22 cellular contexts compared by ENCODE assay signal in genomic region chr22:24566899-24567511, GRCh38. TPM values are rescaled to one million over a fixed set of nuclear protein-coding genes. Genes with fewer than 3 reads are reported as not detected.
DNase-seq lines count a peak whose midpoint lies in the region; ATAC-seq and TF ChIP-seq lines count a peak whose summit lies in the region.
"Had no signal": no experiment of that assay in that cellular context is flagged by ENCODE, and none has a peak within 500 bp of the region (broad histone marks: within the 10 kb centered on the region; RNA-seq: fewer than 3 reads in every experiment).

No MANE protein-coding gene starts in this region.

- peaks cover 38 to 75% of the 10 kb centered on the region in 2 experiments for H3K79me1 ChIP-seq in IMR-90 (ENCODE audit: low read depth in 1 of 2, low read length in 2 of 2)

- H2BK15ac ChIP-seq in IMR-90 (ENCODE audit: low read depth, low read length): no peak overlapping the region

- H2BK120ac ChIP-seq in IMR-90 (ENCODE audit: low read depth, low read length): no peak overlapping the region

- no peak overlapping the region for H4K5ac ChIP-seq in IMR-90 (ENCODE audit: low read depth, low read length)

- peaks cover 58% of the 10 kb centered on the region for H4K20me1 ChIP-seq in IMR-90 (ENCODE audit: insufficient read depth, low read length)

- H3K4me3 Mint-ChIP-seq in activated naive CD8-positive, alpha-beta T cell treated with anti-CD3 and anti-CD28 coated beads, Interleukin-2, amount 10 ng/mL, durations not matched to agents 7 days and 5 days: no peak overlapping the region
- H3K4me3 Mint-ChIP-seq in activated naive CD8-positive, alpha-beta T cell treated with anti-CD3 and anti-CD28 coated beads for 36 hours: no peak overlapping the region
- no peak overlapping the region for H3K4me3 Mint-ChIP-seq in glutamatergic neuron (ENCODE audit: unreplicated experiment)
- no peak overlapping the region for H3K4me3 Mint-ChIP-seq in stimulated activated naive CD8-positive, alpha-beta T cell treated with anti-CD3 and anti-CD28 coated beads, Interleukin-15, amount 100 ng/mL, for 72 hours
- H3K4me3 Mint-ChIP-seq: activated naive CD4-positive, alpha-beta T cell treated with anti-CD3 and anti-CD28 coated beads, Interleukin-2, amount 10 ng/mL, durations not matched to agents 7 days and 5 days; memory B cell; naive thymus-derived CD4-positive, alpha-beta T cell had no signal

- H3K4me1 Mint-ChIP-seq in activated naive CD8-positive, alpha-beta T cell treated with anti-CD3 and anti-CD28 coated beads, Interleukin-2, amount 10 ng/mL, durations not matched to agents 7 days and 5 days: peaks cover 9% of the 10 kb centered on the region
- H3K4me1 Mint-ChIP-seq in activated naive CD8-positive, alpha-beta T cell treated with anti-CD3 and anti-CD28 coated beads for 36 hours: peaks cover 20% of the 10 kb centered on the region
- H3K4me1 Mint-ChIP-seq in glutamatergic neuron (ENCODE audit: low read depth, unreplicated experiment): peaks cover 4% of the 10 kb centered on the region
- peaks cover 43% of the 10 kb centered on the region for H3K4me1 Mint-ChIP-seq in stimulated activated naive CD8-positive, alpha-beta T cell treated with anti-CD3 and anti-CD28 coated beads, Interleukin-15, amount 100 ng/mL, for 72 hours

- no peak overlapping the region for H4K8ac ChIP-seq in IMR-90 (ENCODE audit: low read depth in 2 of 2, low read length in 2 of 2)

- WGBS in IMR-90 (ENCODE audit: extremely low coverage in 2 of 2, insufficient read length in 1 of 2), 2 experiments: 78% methylated on average over 7 of the region's 8 CpGs; no CpG with 5 or more reads in 1 of the 2 experiments

- no peak overlapping the region for H2AFZ ChIP-seq in IMR-90 (replicated peaks; ENCODE audit: low read length, poor library complexity)

- TF ChIP-seq CTCF in IMR-90 (conservative IDR thresholded peaks at IDR 0.05; ENCODE audit: low read depth, low read length) (no peak), glutamatergic neuron (IDR thresholded peaks at IDR 0.05; ENCODE audit: partially characterized antibody, unreplicated experiment) (no peak)

- peak overlapping the region; percentile 30 for H3K27ac Mint-ChIP-seq in activated naive CD8-positive, alpha-beta T cell treated with anti-CD3 and anti-CD28 coated beads, Interleukin-2, amount 10 ng/mL, durations not matched to agents 7 days and 5 days
- no peak overlapping the region for H3K27ac Mint-ChIP-seq in activated naive CD8-positive, alpha-beta T cell treated with anti-CD3 and anti-CD28 coated beads for 36 hours
- peak overlapping the region; percentile 38 for H3K27ac Mint-ChIP-seq in glutamatergic neuron (ENCODE audit: unreplicated experiment)
- peak overlapping the region; percentile 83 to 92 for H3K27ac Mint-ChIP-seq in stimulated activated naive CD8-positive, alpha-beta T cell treated with anti-CD3 and anti-CD28 coated beads, Interleukin-15, amount 100 ng/mL, for 72 hours
- H3K27ac Mint-ChIP-seq: activated naive CD4-positive, alpha-beta T cell treated with anti-CD3 and anti-CD28 coated beads, Interleukin-2, amount 10 ng/mL, durations not matched to agents 7 days and 5 days had no signal

- dilution Hi-C loops in IMR-90 (cut with HindIII; ENCODE audit: low sequenced_read_pairs, unreplicated experiment): no loop called here

- no peaks in the 10 kb centered on the region for H3K27me3 Mint-ChIP-seq in activated naive CD8-positive, alpha-beta T cell treated with anti-CD3 and anti-CD28 coated beads, Interleukin-2, amount 10 ng/mL, durations not matched to agents 7 days and 5 days
- H3K27me3 Mint-ChIP-seq in activated naive CD8-positive, alpha-beta T cell treated with anti-CD3 and anti-CD28 coated beads for 36 hours: no peaks in the 10 kb centered on the region
- no peaks in the 10 kb centered on the region for H3K27me3 Mint-ChIP-seq in glutamatergic neuron (ENCODE audit: unreplicated experiment)
- no peaks in the 10 kb centered on the region for H3K27me3 Mint-ChIP-seq in stimulated activated naive CD8-positive, alpha-beta T cell treated with anti-CD3 and anti-CD28 coated beads, Interleukin-15, amount 100 ng/mL, for 72 hours
- H3K27me3 Mint-ChIP-seq: activated naive CD4-positive, alpha-beta T cell treated with anti-CD3 and anti-CD28 coated beads, Interleukin-2, amount 10 ng/mL, durations not matched to agents 7 days and 5 days; memory B cell; naive thymus-derived CD4-positive, alpha-beta T cell had no signal

- H2BK20ac ChIP-seq in IMR-90 (ENCODE audit: low read depth, low read length): no peak overlapping the region

- intact Hi-C loops in IMR-90 (cut with micrococcal nuclease): no loop called here

- H4K91ac ChIP-seq in IMR-90 (ENCODE audit: insufficient read depth, low read depth, low read length): no peak overlapping the region

- no peak overlapping the region for H3K18ac ChIP-seq in IMR-90 (ENCODE audit: low read depth, low read length)

- no peak overlapping the region for H2AK9ac ChIP-seq in IMR-90 (replicated peaks; ENCODE audit: low read depth, low read length, poor library complexity)

- POLR2A ChIA-PET in activated naive CD8-positive, alpha-beta T cell treated with anti-CD3 and anti-CD28 coated beads, Interleukin-2, amount 10 ng/mL, durations not matched to agents 7 days and 5 days (lab: Charles Lee): interaction anchor here (0.5 to 2.6 kb wide), 2 partner anchors 11 to 548 kb away, joined by 3 to 10 read pairs; partner anchors contain the start of genes GUCD1 and SNRPD3
- POLR2A ChIA-PET in IMR-90 (lab: Charles Lee; ENCODE audit: unreplicated experiment): interaction anchor here (0.8 kb wide), 1 partner anchor 12 kb away, joined by 4 read pairs; the partner anchor contains the start of gene GUCD1

- BruUV-seq in IMR-90 (replicated peaks; lab: Mats Ljungman, UMichigan): no TSS peak

- H2BK5ac ChIP-seq in IMR-90 (ENCODE audit: low read depth, low read length, poor library complexity, severe bottlenecking): no peak overlapping the region

- CTCF ChIA-PET in IMR-90 (lab: Yijun Ruan, JAX): no interaction called here

- H3K4me2 ChIP-seq in IMR-90 (ENCODE audit: low read depth, low read length): no peak overlapping the region

- H3K36me3 ChIP-seq in IMR-90 (ENCODE audit: control insufficient read depth, insufficient read depth, low read length): peaks cover 35% of the 10 kb centered on the region
- H3K36me3 ChIP-seq: uterus had no signal

- TF ChIP-seq POLR2A in IMR-90 (IDR thresholded peaks at IDR 0.05; ENCODE audit: low read depth, low read length): no peak

- peaks cover 14% of the 10 kb centered on the region; the same call in 1 of the 2 replicates for H3K9me1 ChIP-seq in IMR-90 (ENCODE audit: insufficient read depth, low read length)

- H3K27me3 ChIP-seq in IMR-90 (ENCODE audit: control insufficient read depth, insufficient read depth, low read length): no peaks in the 10 kb centered on the region
- H3K27me3 ChIP-seq: brain microvascular endothelial cell, dorsolateral prefrontal cortex, uterus had no signal

- H3K9ac ChIP-seq in IMR-90 (ENCODE audit: low read depth, low read length): no peak overlapping the region

- H3K23ac ChIP-seq in IMR-90 (ENCODE audit: low read depth, low read length): no peak overlapping the region

- no peak overlapping the region for H2AK5ac ChIP-seq in IMR-90 (ENCODE audit: low read depth, low read length)

- no peak overlapping the region for H3K4ac ChIP-seq in IMR-90 (ENCODE audit: low read depth, low read length)

- in situ Hi-C loops in IMR-90 (cut with MboI; ENCODE audit: low sequenced_read_pairs): no loop called here

- no peaks in the 10 kb centered on the region; the same call in 1 of the 2 replicates for H3K4me1 ChIP-seq in IMR-90 (ENCODE audit: control insufficient read depth, insufficient read depth, low read length)

- TF ChIP-seq RAD21 in IMR-90 (IDR thresholded peaks at IDR 0.05; ENCODE audit: low read length): no peak

- no peak for ATAC-seq in activated naive CD8-positive, alpha-beta T cell treated with anti-CD3 and anti-CD28 coated beads, Interleukin-2, amount 10 ng/mL, durations not matched to agents 7 days and 5 days (ENCODE audit: low read depth)
- ATAC-seq in IMR-90 (ENCODE audit: low read depth): peak; percentile 25; the same call in 1 of the 2 replicates
- no peak for ATAC-seq in stimulated activated naive CD8-positive, alpha-beta T cell treated with anti-CD3 and anti-CD28 coated beads, Interleukin-15, amount 100 ng/mL, for 72 hours
- ATAC-seq in HG03432 (IDR thresholded peaks at IDR 0.05; ENCODE audit: unreplicated experiment): no peak
- no peak for ATAC-seq in HG02763 (IDR thresholded peaks at IDR 0.05; ENCODE audit: unreplicated experiment)
- ATAC-seq: HCT116; naive thymus-derived CD4-positive, alpha-beta T cell; PC-3 had no signal

- DNase-seq in activated naive CD8-positive, alpha-beta T cell treated with anti-CD3 and anti-CD28 coated beads, Interleukin-2, amount 10 ng/mL, durations not matched to agents 7 days and 5 days: no peak
- DNase-seq in activated naive CD8-positive, alpha-beta T cell treated with anti-CD3 and anti-CD28 coated beads for 36 hours: no peak
- DNase-seq in IMR-90 (no peak), glutamatergic neuron (no peak), SHP77 treated with DMSO at 0.1 percent for 48 hours (lab: John Stamatoyannopoulos, UW) (no peak)
- no peak for DNase-seq in stimulated activated naive CD8-positive, alpha-beta T cell treated with anti-CD3 and anti-CD28 coated beads, Interleukin-15, amount 100 ng/mL, for 72 hours
- DNase-seq: activated CD4-positive, CD25-positive, alpha-beta regulatory T cell treated with anti-CD3 and anti-CD28 coated beads, Interleukin-2, amount 50 U/mL, for 72 hours; activated naive CD4-positive, alpha-beta T cell treated with anti-CD3 and anti-CD28 coated beads, Interleukin-2, amount 10 ng/mL, durations not matched to agents 7 days and 5 days; brain microvascular endothelial cell; EL; MM.1S; naive thymus-derived CD4-positive, alpha-beta T cell; NCI-H1694; NCI-H526; PC-3; retina; uterus had no signal

- H3K9me3 Mint-ChIP-seq in activated naive CD8-positive, alpha-beta T cell treated with anti-CD3 and anti-CD28 coated beads, Interleukin-2, amount 10 ng/mL, durations not matched to agents 7 days and 5 days: no peaks in the 10 kb centered on the region
- H3K9me3 Mint-ChIP-seq in activated naive CD8-positive, alpha-beta T cell treated with anti-CD3 and anti-CD28 coated beads for 36 hours: no peaks in the 10 kb centered on the region
- H3K9me3 Mint-ChIP-seq in glutamatergic neuron (ENCODE audit: unreplicated experiment): no peaks in the 10 kb centered on the region
- no peaks in the 10 kb centered on the region for H3K9me3 Mint-ChIP-seq in stimulated activated naive CD8-positive, alpha-beta T cell treated with anti-CD3 and anti-CD28 coated beads, Interleukin-15, amount 100 ng/mL, for 72 hours
- H3K9me3 Mint-ChIP-seq: activated naive CD4-positive, alpha-beta T cell treated with anti-CD3 and anti-CD28 coated beads, Interleukin-2, amount 10 ng/mL, durations not matched to agents 7 days and 5 days; memory B cell; naive thymus-derived CD4-positive, alpha-beta T cell had no signal

- no peak overlapping the region for H3K27ac ChIP-seq in IMR-90 (ENCODE audit: insufficient read depth, low read length)
- H3K27ac ChIP-seq: brain microvascular endothelial cell, dorsolateral prefrontal cortex, uterus had no signal

- no peak overlapping the region for H3K4me3 ChIP-seq in IMR-90 (ENCODE audit: insufficient read depth, low read depth, low read length)
- H3K4me3 ChIP-seq: dorsolateral prefrontal cortex, uterus had no signal

- H3K14ac ChIP-seq in IMR-90 (replicated peaks; ENCODE audit: low read depth, low read length): no peak overlapping the region

- peaks cover 13% of the 10 kb centered on the region for H3K36me3 Mint-ChIP-seq in activated naive CD8-positive, alpha-beta T cell treated with anti-CD3 and anti-CD28 coated beads, Interleukin-2, amount 10 ng/mL, durations not matched to agents 7 days and 5 days
- peaks cover 18% of the 10 kb centered on the region for H3K36me3 Mint-ChIP-seq in activated naive CD8-positive, alpha-beta T cell treated with anti-CD3 and anti-CD28 coated beads for 36 hours
- no peaks in the 10 kb centered on the region for H3K36me3 Mint-ChIP-seq in glutamatergic neuron (ENCODE audit: unreplicated experiment)

- H3K9me3 ChIP-seq in IMR-90 (ENCODE audit: control insufficient read depth, insufficient read depth, low read length): no peaks in the 10 kb centered on the region
- H3K9me3 ChIP-seq: uterus had no signal

- H3K56ac ChIP-seq in IMR-90 (ENCODE audit: extremely low read depth, insufficient read depth, low read length): no peak overlapping the region

RNA-seq across cellular contexts. Expression of gene SNRPD3, which starts 11.2 kb away (rescaled TPM):
- total RNA-seq in activated naive CD8-positive, alpha-beta T cell treated with anti-CD3 and anti-CD28 coated beads, Interleukin-2, amount 10 ng/mL, durations not matched to agents 7 days and 5 days: 100 to 1,000 TPM; 108 to 110 TPM
- 100 to 1,000 TPM; 221 to 222 TPM for total RNA-seq in activated naive CD8-positive, alpha-beta T cell treated with anti-CD3 and anti-CD28 coated beads for 36 hours
- total RNA-seq in IMR-90 (2012; rRNA removed) (158 and 177 TPM in 2 replicates), glutamatergic neuron (ENCODE audit: unreplicated experiment) (86.7 TPM)
- polyA plus RNA-seq in IMR-90 (2012; rRNA removed): 222 and 283 TPM in 2 replicates
- 148 and 255 TPM in 2 replicates for polyA plus RNA-seq in IMR-90 (2012; cell fraction: cytosol; rRNA removed)
- polyA plus RNA-seq in IMR-90 (2012; cell fraction: nucleus; rRNA removed; ENCODE audit: low replicate concordance): 57.9 and 153 TPM in 2 replicates

RNA-seq across cellular contexts. Expression of gene GUCD1, which starts 12.1 kb away (rescaled TPM):
- total RNA-seq in activated naive CD8-positive, alpha-beta T cell treated with anti-CD3 and anti-CD28 coated beads, Interleukin-2, amount 10 ng/mL, durations not matched to agents 7 days and 5 days: 100 to 1,000 TPM; 103 to 104 TPM
- 100 to 1,000 TPM; 127 to 145 TPM for total RNA-seq in activated naive CD8-positive, alpha-beta T cell treated with anti-CD3 and anti-CD28 coated beads for 36 hours
- total RNA-seq in IMR-90 (2012; rRNA removed) (115 and 143 TPM in 2 replicates), glutamatergic neuron (ENCODE audit: unreplicated experiment) (64.9 TPM)
- 97.6 and 114 TPM in 2 replicates for polyA plus RNA-seq in IMR-90 (2012; rRNA removed)
- 84.8 and 104 TPM in 2 replicates for polyA plus RNA-seq in IMR-90 (2012; cell fraction: cytosol; rRNA removed)
- polyA plus RNA-seq in IMR-90 (2012; cell fraction: nucleus; rRNA removed; ENCODE audit: low replicate concordance): 45.4 and 104 TPM in 2 replicates

RNA-seq across cellular contexts. Expression of gene LRRC75B, which starts 25.9 kb away (rescaled TPM):
- 1 to 10 TPM; 2.2 to 3.2 TPM for total RNA-seq in activated naive CD8-positive, alpha-beta T cell treated with anti-CD3 and anti-CD28 coated beads, Interleukin-2, amount 10 ng/mL, durations not matched to agents 7 days and 5 days
- 1 to 10 TPM in 1 of 2 experiments, under 1 TPM in 1; 0.91 to 1.1 TPM for total RNA-seq in activated naive CD8-positive, alpha-beta T cell treated with anti-CD3 and anti-CD28 coated beads for 36 hours
- 1.4 and 1.6 TPM in 2 replicates for total RNA-seq in IMR-90 (2012; rRNA removed)
- 9.4 and 10.7 TPM in 2 replicates for polyA plus RNA-seq in IMR-90 (2012; rRNA removed)
- polyA plus RNA-seq in IMR-90 (2012; cell fraction: cytosol; rRNA removed): 4.4 and 12.6 TPM in 2 replicates
- 49.1 and 126 TPM in 2 replicates for polyA plus RNA-seq in IMR-90 (2012; cell fraction: nucleus; rRNA removed; ENCODE audit: low replicate concordance)
- 63.6 TPM for total RNA-seq in glutamatergic neuron (ENCODE audit: unreplicated experiment)
- polyA plus RNA-seq: naive thymus-derived CD4-positive, alpha-beta T cell had no signal

RNA-seq across cellular contexts. Expression of gene GGT1, which starts 36.0 kb away (rescaled TPM):
- total RNA-seq in activated naive CD8-positive, alpha-beta T cell treated with anti-CD3 and anti-CD28 coated beads, Interleukin-2, amount 10 ng/mL, durations not matched to agents 7 days and 5 days: 10 to 100 TPM; 25.4 to 25.7 TPM
- total RNA-seq in activated naive CD8-positive, alpha-beta T cell treated with anti-CD3 and anti-CD28 coated beads for 36 hours: 10 to 100 TPM; 11.1 to 12.3 TPM
- total RNA-seq in IMR-90 (2012; rRNA removed) (1.7 and 3.4 TPM in 2 replicates), glutamatergic neuron (ENCODE audit: unreplicated experiment) (3.1 TPM)
- polyA plus RNA-seq in IMR-90 (2012; rRNA removed): 7.3 and 8.1 TPM in 2 replicates
- polyA plus RNA-seq in IMR-90 (2012; cell fraction: cytosol; rRNA removed): 3.7 and 12.1 TPM in 2 replicates
- 11.7 and 22.2 TPM in 2 replicates for polyA plus RNA-seq in IMR-90 (2012; cell fraction: nucleus; rRNA removed; ENCODE audit: low replicate concordance)

Comparison
In these comparisons a context has a peak if more than half of its experiments do, and no peak if none do; other contexts are left out.
1. RNA of gene LRRC75B, which starts 25.9 kb away (total RNA-seq): 63.6 TPM in glutamatergic neuron (single experiment); 2.2 to 3.2 TPM in activated naive CD8-positive, alpha-beta T cell treated with anti-CD3 and anti-CD28 coated beads, Interleukin-2, amount 10 ng/mL, durations not matched to agents 7 days and 5 days, 1.4 to 1.6 TPM in IMR-90 and 0.91 to 1.1 TPM in activated naive CD8-positive, alpha-beta T cell treated with anti-CD3 and anti-CD28 coated beads for 36 hours; every median in the first group is over 10 times any median in the second.